ENCODE assay signal across 9 cellular contexts in genomic region chr17:1590747-1591473, GRCh38. TPM values are rescaled to one million over a fixed set of nuclear protein-coding genes. Genes with fewer than 3 reads are reported as not detected.
DNase-seq lines count a peak whose midpoint lies in the region; FAIRE-seq and TF ChIP-seq lines count a peak whose summit lies in the region.
"Had no signal": no experiment of that assay in that cellular context is flagged by ENCODE, and none has a peak within 500 bp of the region (broad histone marks: within the 10 kb centered on the region; RNA-seq: fewer than 3 reads in every experiment).

No MANE protein-coding gene starts in this region.

- in situ Hi-C loops in mammary epithelial cell (cut with MboI; ENCODE audit: low sequenced_read_pairs in 2 of 2): no loop called here

- H3K27me3 ChIP-seq in mammary epithelial cell (ENCODE audit: insufficient read depth, low read length) (no peaks in the 10 kb centered on the region), neutrophil (peaks cover 28% of the 10 kb centered on the region)
- H3K27me3 ChIP-seq: MG63 had no signal

- WGBS in mammary epithelial cell (ENCODE audit: low coverage, missing lambda C conversion rate): 60% methylated on average over 12 of the region's 38 CpGs

- H3K27ac ChIP-seq in C4-2B: peak overlapping the region; percentile 40
- H3K27ac ChIP-seq in mammary epithelial cell (ENCODE audit: insufficient read depth, low read depth, low read length): no peak overlapping the region
- H3K27ac ChIP-seq in neutrophil: peak overlapping the region; percentile 74
- H3K27ac ChIP-seq in OCI-LY7 (ENCODE audit: low read depth, low read length, poor library complexity, severe bottlenecking): no peak overlapping the region

- BruUV-seq in mammary epithelial cell (replicated peaks; lab: Mats Ljungman, UMichigan) (no TSS peak), OCI-LY7 (replicated peaks; lab: Mats Ljungman, UMichigan) (no TSS peak)

- no peak for FAIRE-seq in GM12892 (lab: Jason Lieb, UNC)
- FAIRE-seq: islet of Langerhans had no signal

- no peak for DNase-seq in mammary epithelial cell
- DNase-seq in OCI-LY7 (ENCODE audit: low spot score): no peak
- no peak for DNase-seq in NCI-H1092 (lab: John Stamatoyannopoulos, UW)
- DNase-seq in GM12892 (ENCODE audit: insufficient read length): no peak
- DNase-seq: MG63, NCI-H82 had no signal

- H3K9me3 ChIP-seq in mammary epithelial cell (replicated peaks; ENCODE audit: insufficient read depth, low read length) (no peaks in the 10 kb centered on the region), neutrophil (no peaks in the 10 kb centered on the region), OCI-LY7 (ENCODE audit: low read length) (no peaks in the 10 kb centered on the region)
- H3K9me3 ChIP-seq: MG63 had no signal

- H3K4me1 ChIP-seq in mammary epithelial cell (ENCODE audit: insufficient read depth, low read length) (peaks cover 19% of the 10 kb centered on the region), neutrophil (ENCODE audit: control insufficient read depth in 1 of 2, insufficient read depth in 1 of 2, low read depth in 1 of 2, low read length in 1 of 2) (peaks cover 48 to 52% of the 10 kb centered on the region in 2 experiments), OCI-LY7 (ENCODE audit: insufficient read depth, low read length, poor library complexity, severe bottlenecking) (peaks cover 30% of the 10 kb centered on the region)

- H3K36me3 ChIP-seq in mammary epithelial cell (ENCODE audit: insufficient read depth, low read length): no peaks in the 10 kb centered on the region
- peaks cover 81% of the 10 kb centered on the region for H3K36me3 ChIP-seq in neutrophil
- H3K36me3 ChIP-seq in OCI-LY7 (ENCODE audit: insufficient read depth, low read length): 0 out of 2 replicates have a peak, but pooled peaks cover 5% of the 10 kb centered on the region
- H3K36me3 ChIP-seq: MG63 had no signal

- H3K4me3 ChIP-seq in mammary epithelial cell (replicated peaks in 1 of 3; ENCODE audit: insufficient read depth in 1 of 3, low read depth in 2 of 3, low read length in 3 of 3) (no peak overlapping the region), neutrophil (ENCODE audit: low read depth in 1 of 2, low read length in 1 of 2) (no peak overlapping the region), OCI-LY7 (ENCODE audit: low read depth, low read length, poor library complexity, severe bottlenecking) (no peak overlapping the region)
- H3K4me3 ChIP-seq: MG63 had no signal

- intact Hi-C loops in mammary epithelial cell (cut with micrococcal nuclease): no loop called here
- intact Hi-C loops in OCI-LY7 (cut with micrococcal nuclease; ENCODE audit: unreplicated experiment): no loop called here

- H3K79me2 ChIP-seq in mammary epithelial cell (ENCODE audit: insufficient read depth, low read length): no peaks in the 10 kb centered on the region
- H3K79me2 ChIP-seq in OCI-LY7 (ENCODE audit: insufficient read depth, low read depth, low read length): no peaks in the 10 kb centered on the region

- peak overlapping the region; percentile 78 for H3K4me2 ChIP-seq in mammary epithelial cell (ENCODE audit: insufficient read depth, low read depth, low read length)
- H3K4me2 ChIP-seq in OCI-LY7 (ENCODE audit: low read length): no peak overlapping the region

- no peak for TF ChIP-seq POLR2A in GM12892 (IDR thresholded peaks at IDR 0.05; ENCODE audit: low read depth, low read length)

- dilution Hi-C loops in mammary epithelial cell (cut with HindIII; ENCODE audit: low sequenced_read_pairs): no loop called here

- no peak overlapping the region for H2AFZ ChIP-seq in mammary epithelial cell (ENCODE audit: low read depth, low read length)
- H2AFZ ChIP-seq in OCI-LY7 (ENCODE audit: low read length): no peak overlapping the region

- POLR2A ChIA-PET in OCI-LY7 (lab: Charles Lee): interaction anchor here (0.6 kb wide), 1 partner anchor 392 kb away, joined by 4 read pairs; no protein-coding TSS in a partner anchor

- CTCF ChIA-PET in mammary epithelial cell (lab: Charles Lee; ENCODE audit: low non-redundant PET): no interaction called here
- CTCF ChIA-PET in OCI-LY7 (lab: Charles Lee; ENCODE audit: unreplicated experiment): interaction anchor here (0.6 kb wide), 1 partner anchor 16 kb away, joined by 3 read pairs; no protein-coding TSS in a partner anchor

- H3K9ac ChIP-seq in mammary epithelial cell (ENCODE audit: insufficient read depth, low read length): no peak overlapping the region

- H4K20me1 ChIP-seq in mammary epithelial cell (ENCODE audit: insufficient read depth, low read length) (no peaks in the 10 kb centered on the region), OCI-LY7 (ENCODE audit: insufficient read depth, low read length) (no peaks in the 10 kb centered on the region)

- TF ChIP-seq CTCF in C4-2B (conservative IDR thresholded peaks at IDR 0.05) (no peak), mammary epithelial cell (conservative IDR thresholded peaks at IDR 0.05 in 1 of 2, IDR thresholded peaks at IDR 0.05 in 1 of 2; ENCODE audit: extremely low read depth in 1 of 2, insufficient read depth in 1 of 2, low read depth in 1 of 2, low read length in 2 of 2) (no peak), neutrophil (IDR thresholded peaks at IDR 0.05) (no peak), OCI-LY7 (conservative IDR thresholded peaks at IDR 0.05; ENCODE audit: low read length) (no peak)

- no peaks in the 10 kb centered on the region for H3K9me2 ChIP-seq in OCI-LY7 (ENCODE audit: insufficient read depth, low read length)

RNA-seq across cellular contexts. Expression of gene PITPNA, which starts 28.3 kb away (rescaled TPM):
- total RNA-seq in mammary epithelial cell (10 to 100 TPM; 31.2 to 75.3 TPM), OCI-LY7 (2022) (51.2 and 51.8 TPM in 2 replicates)
- polyA plus RNA-seq in mammary epithelial cell: 46.4 TPM
- polyA minus RNA-seq in mammary epithelial cell: 86.4 TPM
- total RNA-seq in OCI-LY7 (2014; rRNA removed; shearing (Covaris generic)): 15.0 and 27.7 TPM in 2 replicates
- polyA plus RNA-seq in GM12892 (2012; ENCODE audit: missing spikeins): 53.9 TPM

RNA-seq across cellular contexts. Expression of gene SLC43A2, which starts 37.7 kb away (rescaled TPM):
- total RNA-seq in mammary epithelial cell (10 to 100 TPM; 11.5 to 34.3 TPM), OCI-LY7 (2022) (16.6 and 17.1 TPM in 2 replicates)
- polyA plus RNA-seq in mammary epithelial cell: 13.0 TPM
- polyA minus RNA-seq in mammary epithelial cell: 12.4 TPM
- total RNA-seq in OCI-LY7 (2014; rRNA removed; shearing (Covaris generic)): 9.2 and 16.7 TPM in 2 replicates
- 4.9 TPM for polyA plus RNA-seq in GM12892 (2012; ENCODE audit: missing spikeins)

RNA-seq across cellular contexts. Expression of gene SCARF1, which starts 54.6 kb away (rescaled TPM):
- total RNA-seq in mammary epithelial cell: under 1 TPM; 0.28 to 0.83 TPM
- 0.07 TPM for polyA plus RNA-seq in mammary epithelial cell
- 0.41 TPM for polyA minus RNA-seq in mammary epithelial cell
- total RNA-seq in OCI-LY7 (2014; rRNA removed; shearing (Covaris generic)): 0.19 and 0.31 TPM in 2 replicates
- total RNA-seq in OCI-LY7 (2022): 0.29 and 0.41 TPM in 2 replicates
- 0.64 TPM for polyA plus RNA-seq in GM12892 (2012; ENCODE audit: missing spikeins)

RNA-seq across cellular contexts. Expression of gene RILP, which starts 58.8 kb away (rescaled TPM):
- 1 to 10 TPM; 5.1 to 7.8 TPM for total RNA-seq in mammary epithelial cell
- 3.1 TPM for polyA plus RNA-seq in mammary epithelial cell
- not detected for polyA minus RNA-seq in mammary epithelial cell
- 0.82 and 3.2 TPM in 2 replicates for total RNA-seq in OCI-LY7 (2014; rRNA removed; shearing (Covaris generic))
- 0.59 and 1.2 TPM in 2 replicates for total RNA-seq in OCI-LY7 (2022)
- 2.1 TPM for polyA plus RNA-seq in GM12892 (2012; ENCODE audit: missing spikeins)

Comparison
In these comparisons a context has a peak if more than half of its experiments do, and no peak if none do; other contexts are left out.
1. H3K27ac ChIP-seq: peak in C4-2B (single experiment) and neutrophil (single experiment); none in mammary epithelial cell (single experiment) and OCI-LY7 (single experiment).